ENCODE assay signal across 16 cellular contexts in genomic region chr19:57245066-57245465, GRCh38. TPM values are rescaled to one million over a fixed set of nuclear protein-coding genes. Genes with fewer than 3 reads are reported as not detected.
A peak's percentile ranks its signal among the peaks of the same experiment; 100 is the strongest.
DNase-seq lines count a peak whose midpoint lies in the region; ATAC-seq and TF ChIP-seq lines count a peak whose summit lies in the region.
"Had no signal": no experiment of that assay in that cellular context is flagged by ENCODE, and none has a peak within 500 bp of the region (broad histone marks: within the 10 kb centered on the region; RNA-seq: fewer than 3 reads in every experiment).

No MANE protein-coding gene starts in this region.

- TF ChIP-seq CTCF in Peyer's patch (IDR thresholded peaks at IDR 0.05): no peak

- H3K4me1 Mint-ChIP-seq in activated naive CD4-positive, alpha-beta T cell treated with anti-CD3 and anti-CD28 coated beads, Interleukin-2, amount 50 U/mL, for 24 hours: peaks cover 37% of the 10 kb centered on the region
- H3K4me1 Mint-ChIP-seq in activated T-helper 17 cell treated with anti-CD3 and anti-CD28 coated beads, Interleukin-2, amount 50 U/mL, for 72 hours: peaks cover 12% of the 10 kb centered on the region
- peaks cover 18 to 37% (median 33%) of the 10 kb centered on the region in 3 donors for H3K4me1 Mint-ChIP-seq in naive B cell
- peaks cover 25% of the 10 kb centered on the region for H3K4me1 Mint-ChIP-seq in stimulated activated effector memory CD8-positive, alpha-beta T cell treated with anti-CD3 and anti-CD28 coated beads, Interleukin-12 subunit alpha, Interleukin-12 subunit beta, amount 100 ng/mL, for 72 hours

- H3K9me3 Mint-ChIP-seq in activated naive CD4-positive, alpha-beta T cell treated with anti-CD3 and anti-CD28 coated beads, Interleukin-2, amount 50 U/mL, for 24 hours: peaks cover 6% of the 10 kb centered on the region
- H3K9me3 Mint-ChIP-seq in activated naive CD4-positive, alpha-beta T cell treated with anti-CD3 and anti-CD28 coated beads, Interleukin-2, amount 50 U/mL, for 72 hours: peaks cover 6 to 9% of the 10 kb centered on the region in 2 donors
- H3K9me3 Mint-ChIP-seq in activated T-helper 17 cell treated with anti-CD3 and anti-CD28 coated beads, Interleukin-2, amount 50 U/mL, for 72 hours: no peaks in the 10 kb centered on the region
- peaks cover 0 to 2% (median 0%) of the 10 kb centered on the region in 7 donors for H3K9me3 Mint-ChIP-seq in naive B cell
- H3K9me3 Mint-ChIP-seq in stimulated activated effector memory CD8-positive, alpha-beta T cell treated with anti-CD3 and anti-CD28 coated beads, Interleukin-12 subunit alpha, Interleukin-12 subunit beta, amount 100 ng/mL, for 72 hours: no peaks in the 10 kb centered on the region
- H3K9me3 Mint-ChIP-seq: GM23338 had no signal

- no peak for TF ChIP-seq POLR2A in Peyer's patch (IDR thresholded peaks at IDR 0.05)

- no peak overlapping the region for H3K27ac Mint-ChIP-seq in activated naive CD4-positive, alpha-beta T cell treated with anti-CD3 and anti-CD28 coated beads, Interleukin-2, amount 50 U/mL, for 24 hours
- no peak overlapping the region for H3K27ac Mint-ChIP-seq in activated naive CD4-positive, alpha-beta T cell treated with anti-CD3 and anti-CD28 coated beads, Interleukin-2, amount 50 U/mL, for 72 hours
- peak overlapping the region; percentile 22 for H3K27ac Mint-ChIP-seq in activated T-helper 17 cell treated with anti-CD3 and anti-CD28 coated beads, Interleukin-2, amount 50 U/mL, for 72 hours
- peak overlapping the region in 4 of 6 donors; percentile 14 to 88 (median 76) for H3K27ac Mint-ChIP-seq in naive B cell
- H3K27ac Mint-ChIP-seq in stimulated activated effector memory CD8-positive, alpha-beta T cell treated with anti-CD3 and anti-CD28 coated beads, Interleukin-12 subunit alpha, Interleukin-12 subunit beta, amount 100 ng/mL, for 72 hours: peak overlapping the region; percentile 45
- H3K27ac Mint-ChIP-seq: GM23338 had no signal

- H3K36me3 ChIP-seq in Peyer's patch: peaks cover 0 to 57% (median 0%) of the 10 kb centered on the region in 3 donors

- H3K4me1 ChIP-seq in Peyer's patch: peaks cover 0 to 15% (median 2%) of the 10 kb centered on the region in 4 donors

- H3K9me3 ChIP-seq in Peyer's patch: no peaks in the 10 kb centered on the region
- H3K9me3 ChIP-seq: Caco-2 had no signal

- peaks cover 44% of the 10 kb centered on the region for H3K36me3 Mint-ChIP-seq in activated naive CD4-positive, alpha-beta T cell treated with anti-CD3 and anti-CD28 coated beads, Interleukin-2, amount 50 U/mL, for 24 hours
- H3K36me3 Mint-ChIP-seq in activated naive CD4-positive, alpha-beta T cell treated with anti-CD3 and anti-CD28 coated beads, Interleukin-2, amount 50 U/mL, for 72 hours: peaks cover 80 to 83% of the 10 kb centered on the region in 2 donors
- H3K36me3 Mint-ChIP-seq in activated T-helper 17 cell treated with anti-CD3 and anti-CD28 coated beads, Interleukin-2, amount 50 U/mL, for 72 hours (ENCODE audit: low read depth): peaks cover 67% of the 10 kb centered on the region
- H3K36me3 Mint-ChIP-seq in naive B cell: peaks cover 16 to 20% of the 10 kb centered on the region in 2 donors
- peaks cover 72% of the 10 kb centered on the region for H3K36me3 Mint-ChIP-seq in stimulated activated effector memory CD8-positive, alpha-beta T cell treated with anti-CD3 and anti-CD28 coated beads, Interleukin-12 subunit alpha, Interleukin-12 subunit beta, amount 100 ng/mL, for 72 hours

- no peaks in the 10 kb centered on the region for H3K27me3 ChIP-seq in Peyer's patch

- no peak overlapping the region for H3K4me3 ChIP-seq in Peyer's patch
- H3K4me3 ChIP-seq: GM23338 had no signal

- no peak for DNase-seq in activated naive CD4-positive, alpha-beta T cell treated with anti-CD3 and anti-CD28 coated beads, Interleukin-2, amount 50 U/mL, for 72 hours (ENCODE audit: low spot score in 2 of 2)
- DNase-seq in naive B cell (no peak), Peyer's patch (no peak), ecto neural progenitor cell (ENCODE audit: low spot score) (no peak)
- DNase-seq in stimulated activated effector memory CD8-positive, alpha-beta T cell treated with anti-CD3 and anti-CD28 coated beads, Interleukin-12 subunit alpha, Interleukin-12 subunit beta, amount 100 ng/mL, for 72 hours (ENCODE audit: low spot score in 2 of 2): no peak
- DNase-seq: Caco-2; CD8-positive, alpha-beta memory T cell; DMS53; GF-D8; H7 had no signal

- no peak for ATAC-seq in activated naive CD4-positive, alpha-beta T cell treated with anti-CD3 and anti-CD28 coated beads, Interleukin-2, amount 50 U/mL, for 72 hours
- no peak for ATAC-seq in activated T-helper 17 cell treated with anti-CD3 and anti-CD28 coated beads, Interleukin-2, amount 50 U/mL, for 72 hours (replicated peaks)
- ATAC-seq in naive B cell (ENCODE audit: low read depth in 2 of 2) (no peak), HG03175 (IDR thresholded peaks at IDR 0.05; ENCODE audit: unreplicated experiment) (no peak)
- ATAC-seq in stimulated activated effector memory CD8-positive, alpha-beta T cell treated with anti-CD3 and anti-CD28 coated beads, Interleukin-12 subunit alpha, Interleukin-12 subunit beta, amount 100 ng/mL, for 72 hours: no peak
- ATAC-seq: GM23338 had no signal

- no peak overlapping the region for H3K27ac ChIP-seq in Peyer's patch
- H3K27ac ChIP-seq: 22Rv1 had no signal

- H3K27me3 Mint-ChIP-seq in activated naive CD4-positive, alpha-beta T cell treated with anti-CD3 and anti-CD28 coated beads, Interleukin-2, amount 50 U/mL, for 24 hours: no peaks in the 10 kb centered on the region
- no peaks in the 10 kb centered on the region for H3K27me3 Mint-ChIP-seq in activated T-helper 17 cell treated with anti-CD3 and anti-CD28 coated beads, Interleukin-2, amount 50 U/mL, for 72 hours
- H3K27me3 Mint-ChIP-seq in naive B cell: no peaks in the 10 kb centered on the region
- H3K27me3 Mint-ChIP-seq: CD8-positive, alpha-beta memory T cell had no signal

- peak overlapping the region; percentile 19 for H3K4me3 Mint-ChIP-seq in activated naive CD4-positive, alpha-beta T cell treated with anti-CD3 and anti-CD28 coated beads, Interleukin-2, amount 50 U/mL, for 24 hours
- no peak overlapping the region for H3K4me3 Mint-ChIP-seq in activated T-helper 17 cell treated with anti-CD3 and anti-CD28 coated beads, Interleukin-2, amount 50 U/mL, for 72 hours
- peak overlapping the region in 1 of 8 donors; percentile 61 for H3K4me3 Mint-ChIP-seq in naive B cell
- no peak overlapping the region for H3K4me3 Mint-ChIP-seq in stimulated activated effector memory CD8-positive, alpha-beta T cell treated with anti-CD3 and anti-CD28 coated beads, Interleukin-12 subunit alpha, Interleukin-12 subunit beta, amount 100 ng/mL, for 72 hours
- H3K4me3 Mint-ChIP-seq: CD14-positive monocyte; CD8-positive, alpha-beta memory T cell; GM23338 had no signal

RNA-seq across cellular contexts. Expression of gene ZNF805, which starts 4.6 kb away (rescaled TPM):
- 10 to 100 TPM in 1 of 2 donors, 1 to 10 TPM in 1; 8.9 to 21.5 TPM for total RNA-seq in activated naive CD4-positive, alpha-beta T cell treated with anti-CD3 and anti-CD28 coated beads, Interleukin-2, amount 50 U/mL, for 72 hours
- 10 to 100 TPM in 1 of 2 donors, 1 to 10 TPM in 1; 9.1 to 16.7 TPM for total RNA-seq in activated T-helper 17 cell treated with anti-CD3 and anti-CD28 coated beads, Interleukin-2, amount 50 U/mL, for 72 hours
- 1 to 10 TPM in 5 of 6 donors, not detected in 1; 3.4 to 5.9 (median 4.7) TPM for polyA plus RNA-seq in naive B cell (ENCODE audit: low read depth in 6 of 6)
- total RNA-seq in Peyer's patch: 10 to 100 TPM in 2 of 4 donors, 1 to 10 TPM in 2; 7.4 to 17.0 (median 10.1) TPM

RNA-seq across cellular contexts. Expression of gene AURKC, which starts 14.2 kb away (rescaled TPM):
- 1 to 10 TPM; 1.2 to 1.4 TPM for total RNA-seq in activated naive CD4-positive, alpha-beta T cell treated with anti-CD3 and anti-CD28 coated beads, Interleukin-2, amount 50 U/mL, for 72 hours
- total RNA-seq in activated T-helper 17 cell treated with anti-CD3 and anti-CD28 coated beads, Interleukin-2, amount 50 U/mL, for 72 hours: 1 to 10 TPM; 2.1 to 3.5 TPM
- polyA plus RNA-seq in naive B cell (ENCODE audit: low read depth in 6 of 6): 1 to 10 TPM in 3 of 6 donors, under 1 TPM in 2, not detected in 1; 0.41 to 2.5 (median 1.7) TPM
- total RNA-seq in Peyer's patch: 1 to 10 TPM in 1 of 4 donors, not detected in 3; 5.1 TPM
- polyA plus RNA-seq: CD8-positive, alpha-beta memory T cell had no signal

RNA-seq across cellular contexts. Expression of gene ZNF460, which starts 35.2 kb away (rescaled TPM):
- 10 to 100 TPM; 66.0 to 80.4 TPM for total RNA-seq in activated naive CD4-positive, alpha-beta T cell treated with anti-CD3 and anti-CD28 coated beads, Interleukin-2, amount 50 U/mL, for 72 hours
- total RNA-seq in activated T-helper 17 cell treated with anti-CD3 and anti-CD28 coated beads, Interleukin-2, amount 50 U/mL, for 72 hours: 100 to 1,000 TPM in 1 of 2 donors, 10 to 100 TPM in 1; 90.0 to 130 TPM
- polyA plus RNA-seq in naive B cell (ENCODE audit: low read depth in 6 of 6): 10 to 100 TPM in 4 of 6 donors, 1 to 10 TPM in 1, not detected in 1; 9.2 to 16.6 (median 14.6) TPM
- 10 to 100 TPM; 33.6 to 86.6 (median 54.2) TPM for total RNA-seq in Peyer's patch

RNA-seq across cellular contexts. Expression of gene ZNF264, which starts 53.8 kb away (rescaled TPM):
- 10 to 100 TPM; 23.0 to 27.6 TPM for total RNA-seq in activated naive CD4-positive, alpha-beta T cell treated with anti-CD3 and anti-CD28 coated beads, Interleukin-2, amount 50 U/mL, for 72 hours
- 10 to 100 TPM; 23.7 to 51.0 TPM for total RNA-seq in activated T-helper 17 cell treated with anti-CD3 and anti-CD28 coated beads, Interleukin-2, amount 50 U/mL, for 72 hours
- polyA plus RNA-seq in naive B cell (ENCODE audit: low read depth in 6 of 6): 10 to 100 TPM in 5 of 6 donors, 1 to 10 TPM in 1; 6.9 to 25.2 (median 22.2) TPM
- total RNA-seq in Peyer's patch: 10 to 100 TPM; 18.7 to 57.7 (median 23.3) TPM

Comparison
In these comparisons a context has a peak if more than half of its experiments do, and no peak if none do; other contexts are left out.
1. H3K27ac Mint-ChIP-seq: peak in activated T-helper 17 cell treated with anti-CD3 and anti-CD28 coated beads, Interleukin-2, amount 50 U/mL, for 72 hours (single experiment), naive B cell (4 of 6) and stimulated activated effector memory CD8-positive, alpha-beta T cell treated with anti-CD3 and anti-CD28 coated beads, Interleukin-12 subunit alpha, Interleukin-12 subunit beta, amount 100 ng/mL, for 72 hours (single experiment); none in activated naive CD4-positive, alpha-beta T cell treated with anti-CD3 and anti-CD28 coated beads, Interleukin-2, amount 50 U/mL, for 24 hours (single experiment) and activated naive CD4-positive, alpha-beta T cell treated with anti-CD3 and anti-CD28 coated beads, Interleukin-2, amount 50 U/mL, for 72 hours (0 of 2).